ENCODE assay signal across 16 cellular contexts in the genomic region with DNA sequence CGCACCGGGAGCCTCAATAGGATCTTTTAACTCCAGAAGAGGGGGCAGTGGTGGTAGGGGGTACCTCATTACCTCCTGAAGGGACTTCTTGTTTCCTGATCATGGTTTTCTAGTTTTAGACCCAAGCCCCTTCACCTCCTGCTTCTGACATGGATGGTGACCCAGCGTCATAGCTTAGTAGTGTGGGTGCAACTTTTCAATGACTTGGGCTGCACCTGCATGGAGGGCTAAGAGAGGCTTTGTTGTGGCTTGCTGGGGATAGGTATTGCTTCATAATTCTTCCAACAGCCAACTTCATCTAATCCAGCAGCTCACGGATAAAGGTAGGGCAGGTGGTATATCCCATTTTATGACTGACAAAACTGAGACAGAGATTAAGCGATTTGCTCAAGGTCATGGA. TPM values are rescaled to one million over a fixed set of nuclear protein-coding genes. Genes with fewer than 3 reads are reported as not detected.
DNase-seq lines count a peak whose midpoint lies in the region; ATAC-seq, FAIRE-seq and TF ChIP-seq lines count a peak whose summit lies in the region.
"Had no signal": no experiment of that assay in that cellular context is flagged by ENCODE, and none has a peak within 500 bp of the region (broad histone marks: within the 10 kb centered on the region; RNA-seq: fewer than 3 reads in every experiment).

No MANE protein-coding gene starts in this region.

- H4K8ac ChIP-seq in IMR-90 (ENCODE audit: low read depth in 2 of 2, low read length in 2 of 2): no peak overlapping the region

- no peak overlapping the region for H2BK5ac ChIP-seq in IMR-90 (ENCODE audit: low read depth, low read length, poor library complexity, severe bottlenecking)

- no peak overlapping the region for H2BK15ac ChIP-seq in IMR-90 (ENCODE audit: low read depth, low read length)

- H3K4me1 Mint-ChIP-seq in activated CD4-positive, alpha-beta T cell treated with anti-CD3 and anti-CD28 coated beads, Interleukin-2, amount 10 ng/mL, durations not matched to agents 24 days and 14 days: peaks cover 49% of the 10 kb centered on the region
- peaks cover 33% of the 10 kb centered on the region for H3K4me1 Mint-ChIP-seq in activated CD4-positive, alpha-beta T cell treated with anti-CD3 and anti-CD28 coated beads for 36 hours

- H3K36me3 Mint-ChIP-seq in activated CD4-positive, alpha-beta T cell treated with anti-CD3 and anti-CD28 coated beads, Interleukin-2, amount 10 ng/mL, durations not matched to agents 24 days and 14 days (ENCODE audit: low read depth): peaks cover 20% of the 10 kb centered on the region
- peaks cover 19% of the 10 kb centered on the region for H3K36me3 Mint-ChIP-seq in activated CD4-positive, alpha-beta T cell treated with anti-CD3 and anti-CD28 coated beads for 36 hours (ENCODE audit: low read depth)

- no peak overlapping the region for H3K9ac ChIP-seq in IMR-90 (ENCODE audit: low read depth, low read length)
- peak overlapping the region; percentile 26; the same call in 1 of the 2 replicates for H3K9ac ChIP-seq in GM12878 (ENCODE audit: control insufficient read depth, insufficient read depth, low read length)

- no peak overlapping the region for H2BK20ac ChIP-seq in IMR-90 (ENCODE audit: low read depth, low read length)

- TF ChIP-seq CTCF in IMR-90 (conservative IDR thresholded peaks at IDR 0.05; ENCODE audit: low read depth, low read length): no peak
- no peak for TF ChIP-seq CTCF in GM12878 (IDR thresholded peaks at IDR 0.05 in 2 of 3, conservative IDR thresholded peaks at IDR 0.05 in 1 of 3; ENCODE audit: control insufficient read depth in 2 of 3, extremely low read depth in 1 of 3, insufficient read depth in 1 of 3, low read depth in 3 of 3, low read length in 3 of 3)
- no peak for TF ChIP-seq CTCF in psoas muscle (IDR thresholded peaks at IDR 0.05)
- no peak for TF ChIP-seq CTCF in GM13976 (IDR thresholded peaks at IDR 0.05; ENCODE audit: borderline replicate concordance, control extremely low read depth, extremely low read depth, insufficient read depth, missing control alignments)
- TF ChIP-seq CTCF in transverse colon (IDR thresholded peaks at IDR 0.05): no peak
- TF ChIP-seq CTCF in osteoblast (IDR thresholded peaks at IDR 0.05; ENCODE audit: extremely low read depth, low read depth, low read length): no peak

- in situ Hi-C loops in IMR-90 (cut with MboI; ENCODE audit: low sequenced_read_pairs): no loop called here
- in situ Hi-C loops in GM12878 (cut with MboI): no loop called here
- in situ Hi-C loops in GM13976 (cut with MboI; ENCODE audit: low sequenced_read_pairs, unreplicated experiment): no loop called here
- in situ Hi-C loops in transverse colon (cut with MboI; ENCODE audit: low pct_ligation_motif_present in 1 of 4, low pct_unique_long_range_greater_than_20kb in 1 of 4, low sequenced_read_pairs in 3 of 4): no loop called here

- H3K56ac ChIP-seq in IMR-90 (ENCODE audit: extremely low read depth, insufficient read depth, low read length): no peak overlapping the region

- FAIRE-seq in GM12878 (lab: Jason Lieb, UNC): no peak
- FAIRE-seq: A549 had no signal

- no peak overlapping the region for H3K4me2 ChIP-seq in IMR-90 (ENCODE audit: low read depth, low read length)
- peak overlapping the region; percentile 81 for H3K4me2 ChIP-seq in GM12878 (ENCODE audit: control insufficient read depth, insufficient read depth)
- H3K4me2 ChIP-seq in osteoblast (ENCODE audit: insufficient read depth, low read length): no peak overlapping the region
- H3K4me2 ChIP-seq: A549 had no signal

- BruUV-seq in IMR-90 (replicated peaks; lab: Mats Ljungman, UMichigan): no TSS peak
- BruUV-seq in GM12878 (replicated peaks; lab: Mats Ljungman, UMichigan): no TSS peak

- H3K27me3 Mint-ChIP-seq in activated CD4-positive, alpha-beta T cell treated with anti-CD3 and anti-CD28 coated beads, Interleukin-2, amount 10 ng/mL, durations not matched to agents 24 days and 14 days: peaks cover 4% of the 10 kb centered on the region
- peaks cover 4% of the 10 kb centered on the region for H3K27me3 Mint-ChIP-seq in activated CD4-positive, alpha-beta T cell treated with anti-CD3 and anti-CD28 coated beads for 36 hours

- H3K4me1 ChIP-seq in IMR-90 (ENCODE audit: control insufficient read depth, insufficient read depth, low read length): peaks cover 8% of the 10 kb centered on the region
- H3K4me1 ChIP-seq in GM12878 (ENCODE audit: control insufficient read depth, insufficient read depth, low read length): peaks cover 3% of the 10 kb centered on the region; the same call in 1 of the 2 replicates
- peaks cover 25% of the 10 kb centered on the region for H3K4me1 ChIP-seq in psoas muscle
- peaks cover 6 to 31% (median 23%) of the 10 kb centered on the region in 4 donors for H3K4me1 ChIP-seq in transverse colon
- peaks cover 9% of the 10 kb centered on the region for H3K4me1 ChIP-seq in osteoblast (ENCODE audit: insufficient read depth, low read length)

- no peak overlapping the region for H4K5ac ChIP-seq in IMR-90 (ENCODE audit: low read depth, low read length)

- no peak overlapping the region for H3K4ac ChIP-seq in IMR-90 (ENCODE audit: low read depth, low read length)

- no peak overlapping the region for H3K18ac ChIP-seq in IMR-90 (ENCODE audit: low read depth, low read length)

- no peak overlapping the region for H2BK120ac ChIP-seq in IMR-90 (ENCODE audit: low read depth, low read length)

- POLR2A ChIA-PET in activated CD4-positive, alpha-beta T cell treated with anti-CD3 and anti-CD28 coated beads for 36 hours (lab: Charles Lee): no interaction called here
- POLR2A ChIA-PET in IMR-90 (lab: Charles Lee; ENCODE audit: unreplicated experiment): no interaction called here
- POLR2A ChIA-PET in GM12878 (lab: Charles Lee): interaction anchor here (0.6 to 6.1 kb wide), 9 partner anchors 10 to 235 kb away, joined by 3 to 96 read pairs (median 4); a partner anchor contains a TSS

- H3K27me3 ChIP-seq in IMR-90 (ENCODE audit: control insufficient read depth, insufficient read depth, low read length) (no peaks in the 10 kb centered on the region), GM12878 (replicated peaks in 1 of 2; ENCODE audit: control insufficient read depth in 2 of 2, insufficient read depth in 2 of 2, low read length in 1 of 2) (no peaks in the 10 kb centered on the region), psoas muscle (ENCODE audit: insufficient read depth in 3 of 3, low read length in 2 of 3) (no peaks in the 10 kb centered on the region), transverse colon (no peaks in the 10 kb centered on the region), osteoblast (ENCODE audit: insufficient read depth, low read length) (no peaks in the 10 kb centered on the region)

- RAD21 ChIA-PET in GM12878 (lab: Charles Lee; ENCODE audit: unreplicated experiment): interaction anchor here (1.3 to 10.2 kb wide), 11 partner anchors 11 to 87 kb away, joined by 4 to 73 read pairs (median 6); no protein-coding TSS in a partner anchor

- SMC1A ChIA-PET in GM12878 (lab: Charles Lee; ENCODE audit: uncharacterized antibody, unreplicated experiment): interaction anchor here (0.7 to 5.8 kb wide), 20 partner anchors 12 to 287 kb away, joined by 3 to 31 read pairs (median 5); no protein-coding TSS in a partner anchor

- intact Hi-C loops in activated CD4-positive, alpha-beta T cell treated with anti-CD3 and anti-CD28 coated beads, Interleukin-2, amount 10 ng/mL, durations not matched to agents 24 days and 14 days (cut with micrococcal nuclease): no loop called here
- intact Hi-C loops in activated CD4-positive, alpha-beta T cell treated with anti-CD3 and anti-CD28 coated beads for 36 hours (cut with DNase I, micrococcal nuclease): loop anchor here in 1 of 2 experiments (5.0 kb wide), 1 partner anchor 40 kb away; no protein-coding TSS in a partner anchor
- intact Hi-C loops in IMR-90 (cut with micrococcal nuclease) (loop anchor here (5.0 kb wide), 1 partner anchor 50 kb away; no protein-coding TSS in a partner anchor), GM12878 (cut with micrococcal nuclease; ENCODE audit: unreplicated experiment) (no loop called here), psoas muscle (cut with DNase I) (loop anchor here in 1 of 2 donors (5.0 kb wide), 2 partner anchors 50 to 75 kb away; no protein-coding TSS in a partner anchor), transverse colon (cut with DNase I; ENCODE audit: low total_unique reads) (loop anchor here (10.0 kb wide), 1 partner anchor 63 kb away; a partner anchor contains a TSS)

- no CpG with 5 or more reads among the region's 5 CpGs for WGBS in IMR-90 (ENCODE audit: extremely low coverage in 2 of 2, insufficient read length in 1 of 2), 2 experiments
- 98% methylated on average over 5 of the region's 5 CpGs for WGBS in GM12878 (ENCODE audit: insufficient coverage, insufficient replicate concordance, low lambda C conversion rate, missing lambda C conversion rate)
- WGBS in psoas muscle, 3 donors: 83 to 98% (median 88%) methylated on average over 5 of the region's 5 CpGs
- 87 to 100% methylated on average over 1 to 5 of the region's 5 CpGs for WGBS in transverse colon (ENCODE audit: low coverage in 1 of 2), 2 donors

- no peak overlapping the region for H3K27ac Mint-ChIP-seq in activated CD4-positive, alpha-beta T cell treated with anti-CD3 and anti-CD28 coated beads, Interleukin-2, amount 10 ng/mL, durations not matched to agents 24 days and 14 days
- H3K27ac Mint-ChIP-seq in activated CD4-positive, alpha-beta T cell treated with anti-CD3 and anti-CD28 coated beads for 36 hours: no peak overlapping the region
- H3K27ac Mint-ChIP-seq: activated naive CD4-positive, alpha-beta T cell treated with anti-CD3 and anti-CD28 coated beads, Interleukin-2, amount 50 U/mL, for 72 hours; CD8-positive, alpha-beta memory T cell had no signal

- H3K9me3 ChIP-seq in IMR-90 (ENCODE audit: control insufficient read depth, insufficient read depth, low read length) (no peaks in the 10 kb centered on the region), GM12878 (replicated peaks; ENCODE audit: control insufficient read depth, insufficient read depth, low read length) (no peaks in the 10 kb centered on the region), psoas muscle (no peaks in the 10 kb centered on the region), transverse colon (no peaks in the 10 kb centered on the region), osteoblast (ENCODE audit: low read depth, low read length) (no peaks in the 10 kb centered on the region)
- H3K9me3 ChIP-seq: A549 had no signal

- no peak for ATAC-seq in activated CD4-positive, alpha-beta T cell treated with anti-CD3 and anti-CD28 coated beads for 36 hours
- ATAC-seq in IMR-90 (ENCODE audit: low read depth) (no peak), GM12878 (no peak), psoas muscle (no peak)
- ATAC-seq: A549; activated naive CD4-positive, alpha-beta T cell treated with anti-CD3 and anti-CD28 coated beads, Interleukin-2, amount 50 U/mL, for 72 hours had no signal

- no peak overlapping the region for H3K27ac ChIP-seq in IMR-90 (ENCODE audit: insufficient read depth, low read length)
- no peak overlapping the region for H3K27ac ChIP-seq in GM12878 (ENCODE audit: control insufficient read depth, insufficient read depth)
- H3K27ac ChIP-seq in psoas muscle: peak overlapping the region; percentile 53
- H3K27ac ChIP-seq in transverse colon: no peak overlapping the region
- H3K27ac ChIP-seq in osteoblast (ENCODE audit: low read depth, low read length): no peak overlapping the region
- H3K27ac ChIP-seq: A549, RWPE1 had no signal

- H2AFZ ChIP-seq in IMR-90 (replicated peaks; ENCODE audit: low read length, poor library complexity) (no peak overlapping the region), GM12878 (ENCODE audit: control insufficient read depth, low read depth, low read length) (no peak overlapping the region), osteoblast (ENCODE audit: low read length) (no peak overlapping the region)

- TF ChIP-seq EP300 in GM12878 (IDR thresholded peaks at IDR 0.05; ENCODE audit: borderline replicate concordance in 1 of 2, control insufficient read depth in 1 of 2, low read depth in 2 of 2, low read length in 2 of 2) (no peak), transverse colon (IDR thresholded peaks at IDR 0.05; ENCODE audit: low read depth) (no peak)

- H3K36me3 ChIP-seq in IMR-90 (ENCODE audit: control insufficient read depth, insufficient read depth, low read length) (no peaks in the 10 kb centered on the region), GM12878 (ENCODE audit: control insufficient read depth in 2 of 2, insufficient read depth in 2 of 2, low read length in 1 of 2) (peaks cover 0 to 12% of the 10 kb centered on the region in 2 experiments; a peak in 3 of 4 replicates), psoas muscle (ENCODE audit: insufficient read depth in 1 of 2, low read depth in 1 of 2) (peaks cover 0 to 6% of the 10 kb centered on the region in 2 donors), transverse colon (no peaks in the 10 kb centered on the region), osteoblast (ENCODE audit: insufficient read depth, low read length) (no peaks in the 10 kb centered on the region)

- peaks cover 40 to 62% of the 10 kb centered on the region in 2 experiments for H3K79me1 ChIP-seq in IMR-90 (ENCODE audit: low read depth in 1 of 2, low read length in 2 of 2)

- TF ChIP-seq RAD21 in IMR-90 (IDR thresholded peaks at IDR 0.05; ENCODE audit: low read length): no peak
- no peak for TF ChIP-seq RAD21 in GM12878 (IDR thresholded peaks at IDR 0.05; ENCODE audit: insufficient read depth, low read depth, low read length)

- H3K79me2 ChIP-seq in GM12878 (ENCODE audit: control insufficient read depth, insufficient read depth, low read length) (peaks cover 81% of the 10 kb centered on the region), osteoblast (ENCODE audit: insufficient read depth, low read length) (peaks cover 54% of the 10 kb centered on the region)

- no peak overlapping the region for H2AK9ac ChIP-seq in IMR-90 (replicated peaks; ENCODE audit: low read depth, low read length, poor library complexity)

- no peak overlapping the region for H3K23ac ChIP-seq in IMR-90 (ENCODE audit: low read depth, low read length)

- H3K4me3 Mint-ChIP-seq in activated CD4-positive, alpha-beta T cell treated with anti-CD3 and anti-CD28 coated beads, Interleukin-2, amount 10 ng/mL, durations not matched to agents 24 days and 14 days: peak overlapping the region; percentile 64
- H3K4me3 Mint-ChIP-seq in activated CD4-positive, alpha-beta T cell treated with anti-CD3 and anti-CD28 coated beads for 36 hours: no peak overlapping the region

- no peaks in the 10 kb centered on the region for H3K9me3 Mint-ChIP-seq in activated CD4-positive, alpha-beta T cell treated with anti-CD3 and anti-CD28 coated beads, Interleukin-2, amount 10 ng/mL, durations not matched to agents 24 days and 14 days
- no peaks in the 10 kb centered on the region for H3K9me3 Mint-ChIP-seq in activated CD4-positive, alpha-beta T cell treated with anti-CD3 and anti-CD28 coated beads for 36 hours (ENCODE audit: low read depth)
- H3K9me3 Mint-ChIP-seq: activated naive CD4-positive, alpha-beta T cell treated with anti-CD3 and anti-CD28 coated beads, Interleukin-2, amount 50 U/mL, for 72 hours; CD8-positive, alpha-beta memory T cell had no signal

- TF ChIP-seq POLR2A in IMR-90 (IDR thresholded peaks at IDR 0.05; ENCODE audit: low read depth, low read length) (no peak), GM12878 (IDR thresholded peaks at IDR 0.05; ENCODE audit: low read depth, low read length) (no peak; the same call in 1 of the 2 replicates), transverse colon (IDR thresholded peaks at IDR 0.05) (no peak)

- H2AK5ac ChIP-seq in IMR-90 (ENCODE audit: low read depth, low read length): 0 out of 2 replicates have a peak overlapping the region, but pooled peaks have one; percentile 20

- no peak overlapping the region for H4K91ac ChIP-seq in IMR-90 (ENCODE audit: insufficient read depth, low read depth, low read length)

- no peaks in the 10 kb centered on the region; the same call in 1 of the 2 replicates for H3K9me1 ChIP-seq in IMR-90 (ENCODE audit: insufficient read depth, low read length)

- CTCF ChIA-PET in activated CD4-positive, alpha-beta T cell treated with anti-CD3 and anti-CD28 coated beads for 36 hours (lab: Charles Lee): interaction anchor here (0.8 to 4.3 kb wide), 5 partner anchors 10 to 75 kb away, joined by 3 to 17 read pairs (median 5); no protein-coding TSS in a partner anchor
- CTCF ChIA-PET in IMR-90 (lab: Yijun Ruan, JAX): no interaction called here
- CTCF ChIA-PET in GM12878 (lab: Yijun Ruan, JAX): interaction anchor here (0.7 to 2.4 kb wide), 13 partner anchors 17 to 470 kb away, joined by 3 to 8 read pairs (median 4); a partner anchor contains a TSS

- dilution Hi-C loops in IMR-90 (cut with HindIII; ENCODE audit: low sequenced_read_pairs, unreplicated experiment): no loop called here

- H4K20me1 ChIP-seq in IMR-90 (ENCODE audit: insufficient read depth, low read length): peaks cover 27% of the 10 kb centered on the region; the same call in 1 of the 2 replicates
- H4K20me1 ChIP-seq in GM12878 (ENCODE audit: control insufficient read depth, insufficient read depth): no peaks in the 10 kb centered on the region
- H4K20me1 ChIP-seq in osteoblast (ENCODE audit: insufficient read depth, low read length): peaks cover 16% of the 10 kb centered on the region

- H3K4me3 ChIP-seq in IMR-90 (ENCODE audit: insufficient read depth, low read depth, low read length) (no peak overlapping the region), GM12878 (peak overlapping the region; percentile 55), psoas muscle (peak overlapping the region; percentile 98), transverse colon (no peak overlapping the region), osteoblast (ENCODE audit: insufficient read depth, low read length) (no peak overlapping the region)
- H3K4me3 ChIP-seq: A549 had no signal

- H3K14ac ChIP-seq in IMR-90 (replicated peaks; ENCODE audit: low read depth, low read length): no peak overlapping the region

- DNase-seq in activated CD4-positive, alpha-beta T cell treated with anti-CD3 and anti-CD28 coated beads, Interleukin-2, amount 10 ng/mL, durations not matched to agents 24 days and 14 days: no peak
- no peak for DNase-seq in activated CD4-positive, alpha-beta T cell treated with anti-CD3 and anti-CD28 coated beads for 36 hours
- DNase-seq in IMR-90: no peak
- DNase-seq in GM12878 (ENCODE audit: low read depth, low spot score): no peak
- DNase-seq in psoas muscle: no peak
- DNase-seq in GM13976 (ENCODE audit: low spot score): no peak
- no peak for DNase-seq in transverse colon
- no peak for DNase-seq in osteoblast (ENCODE audit: insufficient read length, low spot score, missing footprints)
- DNase-seq: CD8-positive, alpha-beta memory T cell; islet precursor cell; mesendoderm; NCI-H1105 treated with DMSO at 0.1 percent for 48 hours; nucleus accumbens had no signal

RNA-seq across cellular contexts. Expression of a gene that starts 3.0 kb away (rescaled TPM):
- 12.4 and 13.1 TPM in 2 replicates for total RNA-seq in activated CD4-positive, alpha-beta T cell treated with anti-CD3 and anti-CD28 coated beads, Interleukin-2, amount 10 ng/mL, durations not matched to agents 24 days and 14 days
- 10 to 100 TPM; 15.7 to 16.7 TPM for total RNA-seq in activated CD4-positive, alpha-beta T cell treated with anti-CD3 and anti-CD28 coated beads for 36 hours
- total RNA-seq in IMR-90 (2012; rRNA removed): 6.9 and 8.1 TPM in 2 replicates
- 5.9 and 6.8 TPM in 2 replicates for polyA plus RNA-seq in IMR-90 (2012; rRNA removed)
- 3.6 and 4.9 TPM in 2 replicates for polyA plus RNA-seq in IMR-90 (2012; cell fraction: cytosol; rRNA removed)
- polyA plus RNA-seq in IMR-90 (2012; cell fraction: nucleus; rRNA removed; ENCODE audit: low replicate concordance): 5.5 and 6.4 TPM in 2 replicates
- 16.4 and 16.7 TPM in 2 replicates for total RNA-seq in GM12878 (2013; cell fraction: nucleolus; rRNA removed)
- total RNA-seq in GM12878 (2014; rRNA removed): 35.8 and 37.0 TPM in 2 replicates
- 23.2 and 23.8 TPM in 2 replicates for total RNA-seq in GM12878 (2014; rRNA removed; fragmentation: Illumina TruSeq; extraction: Trizol)
- total RNA-seq in GM12878 (2021): 43.2 and 43.4 TPM in 2 replicates
- polyA plus RNA-seq in GM12878 (2011; ENCODE audit: low read depth): 24.9 TPM
- polyA plus RNA-seq in GM12878 (2011; rRNA removed): 20.3 and 26.9 TPM in 2 replicates
- 27.0 and 29.7 TPM in 2 replicates for polyA plus RNA-seq in GM12878 (2011; cell fraction: cytosol; rRNA removed)
- 30.5 and 33.0 TPM in 2 replicates for polyA plus RNA-seq in GM12878 (2011; cell fraction: nucleus; rRNA removed)
- 27.7 and 31.8 TPM in 2 replicates for polyA plus RNA-seq in GM12878 (2012)
- 27.4 TPM in 2 replicates for polyA plus RNA-seq in GM12878 (2014; fragmentation: Illumina TruSeq; extraction: Trizol)
- 10 to 100 TPM; 10.8 to 13.9 TPM for polyA plus RNA-seq in GM12878 (2014; fragmentation: Nextera tagmentation; extraction: Ambion mirVana)
- 28.0 and 29.0 TPM in 2 replicates for polyA plus RNA-seq in GM12878 (2014; rRNA removed)
- polyA plus RNA-seq in GM12878 (2016; fragmentation: Nextera tagmentation; extraction: Ambion mirVana): 10 to 100 TPM; 32.6 to 37.2 TPM
- 49.4 and 72.0 TPM in 2 replicates for polyA minus RNA-seq in GM12878 (2011; rRNA and poly(A)+ RNA removed)
- polyA minus RNA-seq in GM12878 (2011; cell fraction: cytosol; rRNA and poly(A)+ RNA removed): 22.5 and 26.3 TPM in 2 replicates
- 12.0 and 23.5 TPM in 2 replicates for polyA minus RNA-seq in GM12878 (2011; cell fraction: nucleus; rRNA and poly(A)+ RNA removed)
- total RNA-seq in psoas muscle: 10 to 100 TPM; 13.9 to 50.3 (median 20.2) TPM
- polyA plus RNA-seq in psoas muscle: 10 to 100 TPM in 1 of 3 donors, 1 to 10 TPM in 2; 3.4 to 12.7 (median 9.6) TPM
- 10 to 100 TPM in 1 of 4 donors, 1 to 10 TPM in 3; 5.9 to 18.7 (median 9.1) TPM for total RNA-seq in transverse colon
- total RNA-seq in osteoblast: 47.7 and 49.2 TPM in 2 replicates

Comparison
In these comparisons a context has a peak if more than half of its experiments do, and no peak if none do; other contexts are left out.
1. H3K4me3 ChIP-seq: peak in GM12878 (single experiment) and psoas muscle (single experiment); none in IMR-90 (single experiment), transverse colon (0 of 4) and osteoblast (single experiment).
2. intact Hi-C loops: an anchor here in IMR-90 (5.0 kb wide) and transverse colon (10.0 kb wide); none called in activated CD4-positive, alpha-beta T cell treated with anti-CD3 and anti-CD28 coated beads, Interleukin-2, amount 10 ng/mL, durations not matched to agents 24 days and 14 days and GM12878.